ENCODE assay signal across 8 cellular contexts in the genomic region with DNA sequence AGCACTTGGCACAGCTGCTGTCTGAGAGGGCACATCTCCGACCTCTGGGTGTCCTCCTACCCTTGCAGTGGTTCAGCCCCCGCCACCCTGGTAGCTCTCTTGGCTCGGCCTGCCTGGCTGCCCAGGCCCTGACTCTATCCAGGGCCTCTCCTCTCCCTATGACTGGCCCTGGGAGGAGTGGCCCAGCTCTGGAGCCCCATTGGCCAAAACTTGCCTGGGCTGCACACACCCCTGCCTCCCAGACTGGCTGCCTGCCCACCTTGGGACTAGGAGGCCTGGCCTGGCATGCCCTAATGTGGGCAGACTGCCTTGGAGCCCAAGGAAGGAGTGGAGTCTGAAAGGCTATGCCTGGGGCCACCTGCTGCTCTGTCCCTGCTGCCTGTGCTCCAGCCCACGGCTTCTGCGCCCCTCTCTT. TPM values are rescaled to one million over a fixed set of nuclear protein-coding genes. Genes with fewer than 3 reads are reported as not detected.
DNase-seq lines count a peak whose midpoint lies in the region; ATAC-seq and TF ChIP-seq lines count a peak whose summit lies in the region.

No MANE protein-coding gene starts in this region.

- no peaks in the 10 kb centered on the region for H3K9me3 ChIP-seq in H9 (ENCODE audit: control insufficient read depth, low read depth, low read length)
- H3K9me3 ChIP-seq in heart right ventricle = no peaks in the 10 kb centered on the region

- ATAC-seq in heart right ventricle (peak; percentile 76 to 92 (median 84)), GM21717 (IDR thresholded peaks at IDR 0.05; ENCODE audit: unreplicated experiment) (no peak), HG03457 (IDR thresholded peaks at IDR 0.05; ENCODE audit: unreplicated experiment) (no peak), HG03442 (IDR thresholded peaks at IDR 0.05; ENCODE audit: unreplicated experiment) (no peak)

- no peak overlapping the region for H3K14ac ChIP-seq in H9 (ENCODE audit: insufficient read depth, low read length)

- WGBS in H9 (ENCODE audit: extremely low coverage, insufficient read length, low lambda C conversion rate) = no CpG with 5 or more reads among the region's 5 CpGs
- WGBS in heart right ventricle, 2 donors = 39 to 59% methylated on average over 5 of the region's 5 CpGs

- H4K91ac ChIP-seq in H9 (ENCODE audit: insufficient read length, low read depth, low read length) = peak overlapping the region; percentile 62

- no peak overlapping the region for H2BK5ac ChIP-seq in H9 (ENCODE audit: insufficient read length, low read length)

- no peaks in the 10 kb centered on the region for H4K20me1 ChIP-seq in H9 (ENCODE audit: control insufficient read depth, insufficient read depth, insufficient read length)

- no peaks in the 10 kb centered on the region for H3K36me3 Mint-ChIP-seq in H9 (ENCODE audit: insufficient read depth in 1 of 3, low read depth in 3 of 3)

- H3K27me3 ChIP-seq in H9 (ENCODE audit: insufficient read depth, low read length) (no peaks in the 10 kb centered on the region), heart right ventricle (no peaks in the 10 kb centered on the region)

- no peak overlapping the region for H3K56ac ChIP-seq in H9 (ENCODE audit: insufficient read length, low read depth, low read length)

- H3K4me2 ChIP-seq in H9 (ENCODE audit: insufficient read depth, insufficient read length, low read length) = no peak overlapping the region

- H3K27ac ChIP-seq in H9 (ENCODE audit: insufficient read length, low read depth, low read length) (no peak overlapping the region), heart right ventricle (peak overlapping the region; percentile 68 to 93 (median 88))

- H3K4me1 Mint-ChIP-seq in H9 = peaks cover 42 to 52% of the 10 kb centered on the region in 2 experiments

- H3K4me3 ChIP-seq in heart right ventricle (no peak overlapping the region), skeletal muscle cell (ENCODE audit: low read depth, low read length) (no peak overlapping the region)

- H3K4me1 ChIP-seq in H9 (ENCODE audit: insufficient read depth, low read length) (peaks cover 3% of the 10 kb centered on the region; the same call in 1 of the 2 replicates), heart right ventricle (peaks cover 19 to 91% (median 68%) of the 10 kb centered on the region in 9 donors)

- no peak overlapping the region for H4K8ac ChIP-seq in H9 (replicated peaks; ENCODE audit: insufficient read length, low read depth, low read length)

- no peak overlapping the region for H2BK15ac ChIP-seq in H9 (ENCODE audit: low read depth, low read length)

- H2BK20ac ChIP-seq in H9 (ENCODE audit: low read depth, low read length, poor library complexity, severe bottlenecking) = no peak overlapping the region

- no peak overlapping the region for H3T11ph ChIP-seq in H9 (ENCODE audit: low read length)

- H3K79me2 ChIP-seq in H9 (ENCODE audit: insufficient read depth, low read length) = no peaks in the 10 kb centered on the region

- H3K36me3 ChIP-seq in heart right ventricle = peaks cover 0 to 5% (median 0%) of the 10 kb centered on the region in 9 donors

- H3K27me3 Mint-ChIP-seq in H9 (ENCODE audit: low read depth) = no peaks in the 10 kb centered on the region

- H2AFZ ChIP-seq in H9 (ENCODE audit: low read length) = no peak overlapping the region

- H3K4ac ChIP-seq in H9 (ENCODE audit: low read depth, low read length) = no peak overlapping the region; the same call in 1 of the 2 replicates

- no peak overlapping the region for H3K23ac ChIP-seq in H9 (ENCODE audit: insufficient read length, low read depth, low read length)

- H3K9me3 Mint-ChIP-seq in H9 = no peaks in the 10 kb centered on the region

- DNase-seq in H9 (peak; percentile 58), amniotic epithelial cell (ENCODE audit: low read depth) (peak; percentile 80), heart right ventricle (peak; percentile 89 to 90), skeletal muscle cell (ENCODE audit: low read depth) (peak; percentile 43)
- no peak for DNase-seq in activated CD4-positive, alpha-beta T cell treated with anti-CD3 and anti-CD28 coated beads for 1 hour

- intact Hi-C loops in heart right ventricle (cut with DNase I) = loop anchor here in 4 of 10 donors (2.0 to 5.0 kb wide), 2 partner anchors 33 to 34 kb away; partner anchors contain the start of gene ACOT11 (in 4 of the 4)

- H2BK12ac ChIP-seq in H9 (ENCODE audit: insufficient read length, low read depth, low read length) = no peak overlapping the region

- peak overlapping the region; percentile 46 for H3K18ac ChIP-seq in H9 (ENCODE audit: insufficient read length, low read depth, low read length)

- no peak overlapping the region for H4K5ac ChIP-seq in H9 (ENCODE audit: insufficient read length, low read depth, low read length)

- H3K9ac ChIP-seq in H9 (ENCODE audit: extremely low read depth, insufficient read length, low read length) = no peak overlapping the region

- H3K79me1 ChIP-seq in H9 (ENCODE audit: insufficient read depth, low read depth, low read length, poor library complexity, severe bottlenecking) = no peaks in the 10 kb centered on the region

- TF ChIP-seq CTCF in H9 (conservative IDR thresholded peaks at IDR 0.05) (no peak), heart right ventricle (IDR thresholded peaks at IDR 0.05) (peak in 1 of 9 donors; percentile 7)

- H3K4me3 Mint-ChIP-seq in H9 = no peak overlapping the region

- H2AK5ac ChIP-seq in H9 (ENCODE audit: insufficient read length, low read length) = no peak overlapping the region

- no peaks in the 10 kb centered on the region for H3K23me2 ChIP-seq in H9 (ENCODE audit: insufficient read length, low read depth, low read length, poor library complexity, severe bottlenecking)

- H2BK120ac ChIP-seq in H9 (ENCODE audit: low read depth, low read length, poor library complexity, severe bottlenecking) = no peak overlapping the region

- H3K27ac Mint-ChIP-seq in H9 = peak overlapping the region in 2 of 3 experiments; percentile 39 to 56; a peak in 1 of 7 replicates

RNA-seq across cellular contexts. Expression of gene ACOT11, which starts 33.6 kb away (rescaled TPM):
- 3.6 and 4.0 TPM in 2 replicates for total RNA-seq in H9 (2021)
- 10 to 100 TPM; 25.8 to 77.2 (median 59.4) TPM for total RNA-seq in heart right ventricle
- polyA plus RNA-seq in heart right ventricle = 10 to 100 TPM; 33.0 to 44.8 TPM

RNA-seq across cellular contexts. Expression of gene FAM151A, which starts 41.7 kb away (rescaled TPM):
- not detected in 2 replicates for total RNA-seq in H9 (2021)
- total RNA-seq in heart right ventricle = 1 to 10 TPM in 4 of 10 donors, under 1 TPM in 5, not detected in 1; 0.39 to 2.7 (median 0.94) TPM
- polyA plus RNA-seq in heart right ventricle = 1 to 10 TPM in 1 of 2 donors, under 1 TPM in 1; 0.64 to 2.9 TPM

RNA-seq across cellular contexts. Expression of gene MROH7, which starts 60.0 kb away (rescaled TPM):
- 0.09 TPM in 1 of 2 replicates, not detected in the other for total RNA-seq in H9 (2021)
- 10 to 100 TPM in 6 of 10 donors, 1 to 10 TPM in 4; 2.1 to 19.0 (median 12.8) TPM for total RNA-seq in heart right ventricle
- polyA plus RNA-seq in heart right ventricle = 10 to 100 TPM in 1 of 2 donors, 1 to 10 TPM in 1; 3.4 to 25.8 TPM

Comparison
In these comparisons a context has a peak if more than half of its experiments do, and no peak if none do; other contexts are left out.
1. ATAC-seq: peak in heart right ventricle (8 of 8); none in GM21717 (single experiment), HG03457 (single experiment) and HG03442 (single experiment).